ENCODE assay signal across 8 cellular contexts in genomic region chr15:31435891-31436628, GRCh38.
DNase-seq lines count a peak whose midpoint lies in the region; ATAC-seq and TF ChIP-seq lines count a peak whose summit lies in the region.

No MANE protein-coding gene starts in this region.

- TF ChIP-seq CTCF in esophagus squamous epithelium (IDR thresholded peaks at IDR 0.05): no peak

- H3K27ac Mint-ChIP-seq in T-helper 2 cell treated with Interferon-gamma antibody and Interleukin-4, amounts not matched to agents 5 μg/mL and 100 μg/mL, for 36 hours: peak overlapping the region; percentile 96

- no peaks in the 10 kb centered on the region for H3K36me3 ChIP-seq in esophagus squamous epithelium

- H3K36me3 Mint-ChIP-seq in T-helper 2 cell treated with Interferon-gamma antibody and Interleukin-4, amounts not matched to agents 5 μg/mL and 100 μg/mL, for 36 hours (ENCODE audit: low read depth): no peaks in the 10 kb centered on the region

- peaks cover 25 to 54% (median 47%) of the 10 kb centered on the region in 3 donors for H3K4me1 ChIP-seq in esophagus squamous epithelium

- H3K9me3 Mint-ChIP-seq in T-helper 2 cell treated with Interferon-gamma antibody and Interleukin-4, amounts not matched to agents 5 μg/mL and 100 μg/mL, for 36 hours: no peaks in the 10 kb centered on the region

- peak overlapping the region; percentile 81 to 96 (median 84) for H3K27ac ChIP-seq in esophagus squamous epithelium

- no peak for ATAC-seq in GM18505 (IDR thresholded peaks at IDR 0.05; ENCODE audit: unreplicated experiment)
- ATAC-seq in HG03175 (IDR thresholded peaks at IDR 0.05; ENCODE audit: unreplicated experiment): no peak
- ATAC-seq in GM21619 (IDR thresholded peaks at IDR 0.05; ENCODE audit: unreplicated experiment): no peak
- ATAC-seq in HG02884 (IDR thresholded peaks at IDR 0.05; ENCODE audit: unreplicated experiment): no peak

- peaks cover 77% of the 10 kb centered on the region for H3K4me1 Mint-ChIP-seq in T-helper 2 cell treated with Interferon-gamma antibody and Interleukin-4, amounts not matched to agents 5 μg/mL and 100 μg/mL, for 36 hours (ENCODE audit: low read depth)

- no peaks in the 10 kb centered on the region for H3K27me3 ChIP-seq in esophagus squamous epithelium

- WGBS in esophagus squamous epithelium, 2 donors: 26 to 31% methylated on average over 7 to 9 of the region's 14 CpGs

- intact Hi-C loops in esophagus squamous epithelium (cut with DNase I): loop anchor here (10.0 kb wide), 1 partner anchor 49 kb away; no protein-coding TSS in a partner anchor

- peak overlapping the region in 1 of 4 donors; percentile 54 for H3K4me3 ChIP-seq in esophagus squamous epithelium

- DNase-seq in T-helper 2 cell treated with Interferon-gamma antibody and Interleukin-4, amounts not matched to agents 5 μg/mL and 100 μg/mL, for 36 hours (ENCODE audit: low spot score): peak; percentile 40
- DNase-seq in esophagus squamous epithelium (lab: John Stamatoyannopoulos, UW): no peak
- peak; percentile 61 for DNase-seq in stimulated activated CD4-positive, alpha-beta T cell treated with anti-CD3 and anti-CD28 coated beads, Interleukin-15, amount 100 ng/mL, for 24 hours
- DNase-seq in NCI-H1105 (lab: John Stamatoyannopoulos, UW): no peak

- no peaks in the 10 kb centered on the region for H3K9me3 ChIP-seq in esophagus squamous epithelium

- H3K4me3 Mint-ChIP-seq in T-helper 2 cell treated with Interferon-gamma antibody and Interleukin-4, amounts not matched to agents 5 μg/mL and 100 μg/mL, for 36 hours: peak overlapping the region; percentile 84

- TF ChIP-seq POLR2A in GM18505 (IDR thresholded peaks at IDR 0.05; ENCODE audit: borderline replicate concordance, extremely low read depth, insufficient read depth, insufficient read length) (peak; percentile 64), esophagus squamous epithelium (IDR thresholded peaks at IDR 0.05) (no peak)

- H3K27me3 Mint-ChIP-seq in T-helper 2 cell treated with Interferon-gamma antibody and Interleukin-4, amounts not matched to agents 5 μg/mL and 100 μg/mL, for 36 hours (ENCODE audit: low read depth): no peaks in the 10 kb centered on the region

Comparison
In these comparisons a context has a peak if more than half of its experiments do, and no peak if none do; other contexts are left out.
1. DNase-seq: peak in T-helper 2 cell treated with Interferon-gamma antibody and Interleukin-4, amounts not matched to agents 5 μg/mL and 100 μg/mL, for 36 hours (single experiment) and stimulated activated CD4-positive, alpha-beta T cell treated with anti-CD3 and anti-CD28 coated beads, Interleukin-15, amount 100 ng/mL, for 24 hours (single experiment); none in esophagus squamous epithelium (single experiment) and NCI-H1105 (single experiment).